In the genomic region with DNA sequence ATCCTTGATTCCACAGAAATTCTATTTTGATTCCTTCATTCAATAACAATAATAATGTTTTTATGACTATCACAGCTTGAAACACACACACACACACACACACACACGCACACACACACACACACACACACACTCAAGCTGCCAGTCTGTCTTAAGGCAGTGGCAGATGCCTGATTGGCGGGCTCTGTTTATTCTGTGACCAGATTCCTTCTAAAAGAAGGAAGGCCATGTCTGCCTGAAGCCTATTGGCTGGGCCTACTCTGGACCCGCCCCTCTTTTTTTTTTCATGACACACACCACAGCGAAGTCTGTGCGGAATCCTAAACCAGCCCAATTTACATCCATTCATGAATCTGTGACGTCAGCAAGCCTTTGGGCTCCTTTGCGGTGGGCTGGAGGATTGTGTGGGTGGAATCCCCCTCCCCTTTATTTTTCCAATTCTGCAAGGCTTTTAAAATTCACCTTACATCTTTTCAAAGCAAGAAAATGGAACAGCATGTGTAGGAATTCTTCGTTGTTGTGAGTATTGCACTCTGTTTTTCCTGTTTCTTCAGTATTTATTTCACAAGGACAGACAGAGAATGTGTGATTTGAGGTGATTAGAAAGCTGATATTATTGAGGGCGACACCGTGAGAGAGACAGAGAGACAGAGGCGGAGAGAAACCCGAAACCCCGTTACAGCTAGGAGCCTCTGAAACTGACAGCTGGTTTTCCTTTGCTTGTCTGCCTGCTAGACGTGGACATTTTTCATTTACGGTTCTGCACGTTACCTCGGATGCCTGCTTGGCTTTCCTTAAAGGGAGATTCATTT, we compare ENCODE assay signal across 1 cellular context.
TF ChIP-seq lines count a peak whose summit lies in the region.

A gene with protein sequence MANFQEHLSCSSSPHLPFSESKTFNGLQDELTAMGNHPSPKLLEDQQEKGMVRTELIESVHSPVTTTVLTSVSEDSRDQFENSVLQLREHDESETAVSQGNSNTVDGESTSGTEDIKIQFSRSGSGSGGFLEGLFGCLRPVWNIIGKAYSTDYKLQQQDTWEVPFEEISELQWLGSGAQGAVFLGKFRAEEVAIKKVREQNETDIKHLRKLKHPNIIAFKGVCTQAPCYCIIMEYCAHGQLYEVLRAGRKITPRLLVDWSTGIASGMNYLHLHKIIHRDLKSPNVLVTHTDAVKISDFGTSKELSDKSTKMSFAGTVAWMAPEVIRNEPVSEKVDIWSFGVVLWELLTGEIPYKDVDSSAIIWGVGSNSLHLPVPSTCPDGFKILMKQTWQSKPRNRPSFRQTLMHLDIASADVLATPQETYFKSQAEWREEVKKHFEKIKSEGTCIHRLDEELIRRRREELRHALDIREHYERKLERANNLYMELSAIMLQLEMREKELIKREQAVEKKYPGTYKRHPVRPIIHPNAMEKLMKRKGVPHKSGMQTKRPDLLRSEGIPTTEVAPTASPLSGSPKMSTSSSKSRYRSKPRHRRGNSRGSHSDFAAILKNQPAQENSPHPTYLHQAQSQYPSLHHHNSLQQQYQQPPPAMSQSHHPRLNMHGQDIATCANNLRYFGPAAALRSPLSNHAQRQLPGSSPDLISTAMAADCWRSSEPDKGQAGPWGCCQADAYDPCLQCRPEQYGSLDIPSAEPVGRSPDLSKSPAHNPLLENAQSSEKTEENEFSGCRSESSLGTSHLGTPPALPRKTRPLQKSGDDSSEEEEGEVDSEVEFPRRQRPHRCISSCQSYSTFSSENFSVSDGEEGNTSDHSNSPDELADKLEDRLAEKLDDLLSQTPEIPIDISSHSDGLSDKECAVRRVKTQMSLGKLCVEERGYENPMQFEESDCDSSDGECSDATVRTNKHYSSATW (plus strand): TSS at position 287 of the 812 bp plus-strand sequence. CDS start 65,446 bp downstream, outside the sequence.

TF ChIP-seq in HEK293, 187 proteins besides CTCF, POLR2A, EP300 and RAD21 (continued from another document):
- TF ChIP-seq SP7 (tag by site-specific recombination; IDR thresholded peaks at IDR 0.05) (peak; percentile 48; the same call in 1 of the 2 replicates), ZIC2 (tag by site-specific recombination; IDR thresholded peaks at IDR 0.05) (peak; percentile 68), ZNF366 (tag by site-specific recombination; conservative IDR thresholded peaks at IDR 0.05) (peak; percentile 36), ZNF266 (tag by site-specific recombination; IDR thresholded peaks at IDR 0.05; ENCODE audit: low read depth) (no peak), RBAK (tag by site-specific recombination; IDR thresholded peaks at IDR 0.05) (no peak), KLF10 (tag by site-specific recombination; IDR thresholded peaks at IDR 0.05) (0 out of 2 replicates have a peak, but pooled peaks have one; percentile 35)
- TF ChIP-seq, protein P1, sequence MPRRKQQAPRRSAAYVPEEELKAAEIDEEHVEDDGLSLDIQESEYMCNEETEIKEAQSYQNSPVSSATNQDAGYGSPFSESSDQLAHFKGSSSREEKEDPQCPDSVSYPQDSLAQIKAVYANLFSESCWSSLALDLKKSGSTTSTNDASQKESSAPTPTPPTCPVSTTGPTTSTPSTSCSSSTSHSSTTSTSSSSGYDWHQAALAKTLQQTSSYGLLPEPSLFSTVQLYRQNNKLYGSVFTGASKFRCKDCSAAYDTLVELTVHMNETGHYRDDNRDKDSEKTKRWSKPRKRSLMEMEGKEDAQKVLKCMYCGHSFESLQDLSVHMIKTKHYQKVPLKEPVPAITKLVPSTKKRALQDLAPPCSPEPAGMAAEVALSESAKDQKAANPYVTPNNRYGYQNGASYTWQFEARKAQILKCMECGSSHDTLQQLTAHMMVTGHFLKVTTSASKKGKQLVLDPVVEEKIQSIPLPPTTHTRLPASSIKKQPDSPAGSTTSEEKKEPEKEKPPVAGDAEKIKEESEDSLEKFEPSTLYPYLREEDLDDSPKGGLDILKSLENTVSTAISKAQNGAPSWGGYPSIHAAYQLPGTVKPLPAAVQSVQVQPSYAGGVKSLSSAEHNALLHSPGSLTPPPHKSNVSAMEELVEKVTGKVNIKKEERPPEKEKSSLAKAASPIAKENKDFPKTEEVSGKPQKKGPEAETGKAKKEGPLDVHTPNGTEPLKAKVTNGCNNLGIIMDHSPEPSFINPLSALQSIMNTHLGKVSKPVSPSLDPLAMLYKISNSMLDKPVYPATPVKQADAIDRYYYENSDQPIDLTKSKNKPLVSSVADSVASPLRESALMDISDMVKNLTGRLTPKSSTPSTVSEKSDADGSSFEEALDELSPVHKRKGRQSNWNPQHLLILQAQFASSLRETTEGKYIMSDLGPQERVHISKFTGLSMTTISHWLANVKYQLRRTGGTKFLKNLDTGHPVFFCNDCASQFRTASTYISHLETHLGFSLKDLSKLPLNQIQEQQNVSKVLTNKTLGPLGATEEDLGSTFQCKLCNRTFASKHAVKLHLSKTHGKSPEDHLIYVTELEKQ (tag by site-specific recombination; IDR thresholded peaks at IDR 0.05; ENCODE audit: borderline replicate concordance) = peak; percentile 46; the same call in 1 of the 2 replicates
- TF ChIP-seq, protein P2, sequence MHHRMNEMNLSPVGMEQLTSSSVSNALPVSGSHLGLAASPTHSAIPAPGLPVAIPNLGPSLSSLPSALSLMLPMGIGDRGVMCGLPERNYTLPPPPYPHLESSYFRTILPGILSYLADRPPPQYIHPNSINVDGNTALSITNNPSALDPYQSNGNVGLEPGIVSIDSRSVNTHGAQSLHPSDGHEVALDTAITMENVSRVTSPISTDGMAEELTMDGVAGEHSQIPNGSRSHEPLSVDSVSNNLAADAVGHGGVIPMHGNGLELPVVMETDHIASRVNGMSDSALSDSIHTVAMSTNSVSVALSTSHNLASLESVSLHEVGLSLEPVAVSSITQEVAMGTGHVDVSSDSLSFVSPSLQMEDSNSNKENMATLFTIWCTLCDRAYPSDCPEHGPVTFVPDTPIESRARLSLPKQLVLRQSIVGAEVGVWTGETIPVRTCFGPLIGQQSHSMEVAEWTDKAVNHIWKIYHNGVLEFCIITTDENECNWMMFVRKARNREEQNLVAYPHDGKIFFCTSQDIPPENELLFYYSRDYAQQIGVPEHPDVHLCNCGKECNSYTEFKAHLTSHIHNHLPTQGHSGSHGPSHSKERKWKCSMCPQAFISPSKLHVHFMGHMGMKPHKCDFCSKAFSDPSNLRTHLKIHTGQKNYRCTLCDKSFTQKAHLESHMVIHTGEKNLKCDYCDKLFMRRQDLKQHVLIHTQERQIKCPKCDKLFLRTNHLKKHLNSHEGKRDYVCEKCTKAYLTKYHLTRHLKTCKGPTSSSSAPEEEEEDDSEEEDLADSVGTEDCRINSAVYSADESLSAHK (tag by site-specific recombination; IDR thresholded peaks at IDR 0.05) = peak; percentile 76
- TF ChIP-seq, protein P3, sequence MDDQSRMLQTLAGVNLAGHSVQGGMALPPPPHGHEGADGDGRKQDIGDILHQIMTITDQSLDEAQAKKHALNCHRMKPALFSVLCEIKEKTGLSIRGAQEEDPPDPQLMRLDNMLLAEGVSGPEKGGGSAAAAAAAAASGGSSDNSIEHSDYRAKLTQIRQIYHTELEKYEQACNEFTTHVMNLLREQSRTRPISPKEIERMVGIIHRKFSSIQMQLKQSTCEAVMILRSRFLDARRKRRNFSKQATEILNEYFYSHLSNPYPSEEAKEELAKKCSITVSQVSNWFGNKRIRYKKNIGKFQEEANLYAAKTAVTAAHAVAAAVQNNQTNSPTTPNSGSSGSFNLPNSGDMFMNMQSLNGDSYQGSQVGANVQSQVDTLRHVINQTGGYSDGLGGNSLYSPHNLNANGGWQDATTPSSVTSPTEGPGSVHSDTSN (CRISPR knock-in tag; IDR thresholded peaks at IDR 0.05) = no peak
- TF ChIP-seq, protein P4, sequence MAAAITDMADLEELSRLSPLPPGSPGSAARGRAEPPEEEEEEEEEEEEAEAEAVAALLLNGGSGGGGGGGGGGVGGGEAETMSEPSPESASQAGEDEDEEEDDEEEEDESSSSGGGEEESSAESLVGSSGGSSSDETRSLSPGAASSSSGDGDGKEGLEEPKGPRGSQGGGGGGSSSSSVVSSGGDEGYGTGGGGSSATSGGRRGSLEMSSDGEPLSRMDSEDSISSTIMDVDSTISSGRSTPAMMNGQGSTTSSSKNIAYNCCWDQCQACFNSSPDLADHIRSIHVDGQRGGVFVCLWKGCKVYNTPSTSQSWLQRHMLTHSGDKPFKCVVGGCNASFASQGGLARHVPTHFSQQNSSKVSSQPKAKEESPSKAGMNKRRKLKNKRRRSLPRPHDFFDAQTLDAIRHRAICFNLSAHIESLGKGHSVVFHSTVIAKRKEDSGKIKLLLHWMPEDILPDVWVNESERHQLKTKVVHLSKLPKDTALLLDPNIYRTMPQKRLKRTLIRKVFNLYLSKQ (tag by site-specific recombination; IDR thresholded peaks at IDR 0.05; ENCODE audit: borderline replicate concordance) = no peak
TF ChIP-seq in HEK293: peak in this region for 32.
